Comparison of ENCODE assay signal across 20 cellular contexts in genomic region chr7:156017916-156018700, GRCh38.
DNase-seq lines count a peak whose midpoint lies in the region; ATAC-seq and TF ChIP-seq lines count a peak whose summit lies in the region.
"Had no signal": no experiment of that assay in that cellular context is flagged by ENCODE, and none has a peak within 500 bp of the region (broad histone marks: within the 10 kb centered on the region; RNA-seq: fewer than 3 reads in every experiment).

No MANE protein-coding gene starts in this region.

- ATAC-seq in activated CD8-positive, alpha-beta memory T cell treated with anti-CD3 and anti-CD28 coated beads, Interleukin-2, amount 10 ng/mL, durations not matched to agents 7 days and 5 days: no peak
- ATAC-seq in HG02970 (IDR thresholded peaks at IDR 0.05; ENCODE audit: low FRiP score, unreplicated experiment) (no peak), GM21619 (IDR thresholded peaks at IDR 0.05; ENCODE audit: unreplicated experiment) (no peak)
- ATAC-seq: PC-3 had no signal

- intact Hi-C loops in stomach (cut with DNase I; ENCODE audit: low total_unique reads): no loop called here

- CTCF ChIA-PET in activated CD8-positive, alpha-beta memory T cell treated with anti-CD3 and anti-CD28 coated beads, Interleukin-2, amount 10 ng/mL, durations not matched to agents 7 days and 5 days (lab: Charles Lee): no interaction called here

- H3K9me3 ChIP-seq in endodermal cell (ENCODE audit: control insufficient read depth, low read length) (no peaks in the 10 kb centered on the region), stomach (peaks cover 0 to 4% (median 2%) of the 10 kb centered on the region in 4 donors)
- H3K9me3 ChIP-seq: MG63, SJCRH30 had no signal

- H3K27ac ChIP-seq in endodermal cell (ENCODE audit: low read depth, low read length) (no peak overlapping the region), stomach (no peak overlapping the region)
- H3K27ac ChIP-seq: BLaER1, SJCRH30 had no signal

- H3K9ac ChIP-seq in endodermal cell (ENCODE audit: extremely low read depth, low read length, poor library complexity, severe bottlenecking): no peak overlapping the region
- H3K9ac ChIP-seq: BLaER1 had no signal

- DNase-seq in activated CD8-positive, alpha-beta memory T cell treated with anti-CD3 and anti-CD28 coated beads, Interleukin-2, amount 10 ng/mL, durations not matched to agents 7 days and 5 days: peak; percentile 28
- DNase-seq in activated CD8-positive, alpha-beta memory T cell treated with anti-CD3 and anti-CD28 coated beads, Interleukin-2, amount 50 U/mL, for 48 hours: no peak
- DNase-seq in endodermal cell (peak; percentile 22), stomach (peak; percentile 22)
- no peak for DNase-seq in stimulated activated CD4-positive, alpha-beta T cell treated with anti-CD3 and anti-CD28 coated beads, Interleukin-2, amount 100 ng/mL, for 48 hours
- DNase-seq: CD4-positive, CD25-positive, alpha-beta regulatory T cell; DMS153; DND-41; KBM-7; MG63; NCI-H2029; NCI-H446 treated with DMSO at 0.1 percent for 48 hours; NCI-H526; NCI-H82; NK-92 treated with Interleukin-12 subunit alpha and Interleukin-12 subunit beta, amount 100 ng/mL, for 24 hours; PC-3; SJCRH30 had no signal

- H3K27me3 ChIP-seq in endodermal cell (ENCODE audit: control insufficient read depth, insufficient read depth, low read length, poor library complexity, severe bottlenecking) (no peaks in the 10 kb centered on the region), stomach (peaks cover 0 to 4% (median 0%) of the 10 kb centered on the region in 3 donors)
- H3K27me3 ChIP-seq: BLaER1, MG63 had no signal

- no peak overlapping the region for H3K27ac Mint-ChIP-seq in activated CD8-positive, alpha-beta memory T cell treated with anti-CD3 and anti-CD28 coated beads, Interleukin-2, amount 10 ng/mL, durations not matched to agents 7 days and 5 days
- no peak overlapping the region for H3K27ac Mint-ChIP-seq in endodermal cell
- H3K27ac Mint-ChIP-seq: CD4-positive, CD25-positive, alpha-beta regulatory T cell had no signal

- no peaks in the 10 kb centered on the region for H3K36me3 Mint-ChIP-seq in activated CD8-positive, alpha-beta memory T cell treated with anti-CD3 and anti-CD28 coated beads, Interleukin-2, amount 10 ng/mL, durations not matched to agents 7 days and 5 days
- no peaks in the 10 kb centered on the region for H3K36me3 Mint-ChIP-seq in endodermal cell (ENCODE audit: low read depth)
- H3K36me3 Mint-ChIP-seq: CD4-positive, CD25-positive, alpha-beta regulatory T cell had no signal

- TF ChIP-seq CTCF in endodermal cell (conservative IDR thresholded peaks at IDR 0.05) (no peak), stomach (IDR thresholded peaks at IDR 0.05) (no peak)

- H3K4me3 ChIP-seq in endodermal cell (ENCODE audit: low read length) (no peak overlapping the region), stomach (no peak overlapping the region)
- H3K4me3 ChIP-seq: BLaER1, MG63, SJCRH30 had no signal

- H3K4me3 Mint-ChIP-seq in activated CD8-positive, alpha-beta memory T cell treated with anti-CD3 and anti-CD28 coated beads, Interleukin-2, amount 10 ng/mL, durations not matched to agents 7 days and 5 days: no peak overlapping the region
- H3K4me3 Mint-ChIP-seq in endodermal cell: no peak overlapping the region
- H3K4me3 Mint-ChIP-seq: CD4-positive, CD25-positive, alpha-beta regulatory T cell had no signal

- H3K9me3 Mint-ChIP-seq in activated CD8-positive, alpha-beta memory T cell treated with anti-CD3 and anti-CD28 coated beads, Interleukin-2, amount 10 ng/mL, durations not matched to agents 7 days and 5 days (ENCODE audit: low read depth): no peaks in the 10 kb centered on the region
- peaks cover 4% of the 10 kb centered on the region for H3K9me3 Mint-ChIP-seq in endodermal cell

- H3K4me1 Mint-ChIP-seq in activated CD8-positive, alpha-beta memory T cell treated with anti-CD3 and anti-CD28 coated beads, Interleukin-2, amount 10 ng/mL, durations not matched to agents 7 days and 5 days: no peaks in the 10 kb centered on the region
- peaks cover 4% of the 10 kb centered on the region for H3K4me1 Mint-ChIP-seq in endodermal cell
- H3K4me1 Mint-ChIP-seq: CD4-positive, CD25-positive, alpha-beta regulatory T cell had no signal

- H3K4me1 ChIP-seq in endodermal cell (ENCODE audit: control insufficient read depth, insufficient read depth, low read length) (no peaks in the 10 kb centered on the region), stomach (no peaks in the 10 kb centered on the region)
- H3K4me1 ChIP-seq: BLaER1, SJCRH30 had no signal

- no peaks in the 10 kb centered on the region for H3K27me3 Mint-ChIP-seq in activated CD8-positive, alpha-beta memory T cell treated with anti-CD3 and anti-CD28 coated beads, Interleukin-2, amount 10 ng/mL, durations not matched to agents 7 days and 5 days
- H3K27me3 Mint-ChIP-seq in endodermal cell (ENCODE audit: insufficient read depth): peaks cover 1% of the 10 kb centered on the region
- H3K27me3 Mint-ChIP-seq: CD4-positive, CD25-positive, alpha-beta regulatory T cell had no signal

- no peak for TF ChIP-seq EP300 in stomach (IDR thresholded peaks at IDR 0.05)

- 92 to 96% methylated on average over 14 to 25 of the region's 25 CpGs for WGBS in endodermal cell (ENCODE audit: insufficient coverage in 1 of 2, insufficient read length in 1 of 2), 2 experiments
- WGBS in stomach, 5 donors: 87 to 93% (median 91%) methylated on average over 23 to 25 of the region's 25 CpGs

- H3K36me3 ChIP-seq in endodermal cell (ENCODE audit: control insufficient read depth, insufficient read depth, low read length): no peaks in the 10 kb centered on the region
- H3K36me3 ChIP-seq in stomach: no peaks in the 10 kb centered on the region
- H3K36me3 ChIP-seq: BLaER1, MG63, SJCRH30 had no signal

- TF ChIP-seq POLR2A in stomach (IDR thresholded peaks at IDR 0.05): no peak

Comparison
In these comparisons a context has a peak if more than half of its experiments do, and no peak if none do; other contexts are left out.
1. DNase-seq: peak in activated CD8-positive, alpha-beta memory T cell treated with anti-CD3 and anti-CD28 coated beads, Interleukin-2, amount 10 ng/mL, durations not matched to agents 7 days and 5 days (single experiment), endodermal cell (single experiment) and stomach (single experiment); none in activated CD8-positive, alpha-beta memory T cell treated with anti-CD3 and anti-CD28 coated beads, Interleukin-2, amount 50 U/mL, for 48 hours (single experiment) and stimulated activated CD4-positive, alpha-beta T cell treated with anti-CD3 and anti-CD28 coated beads, Interleukin-2, amount 100 ng/mL, for 48 hours (0 of 2).